Comparison of ENCODE assay signal across 10 cellular contexts in the genomic region with DNA sequence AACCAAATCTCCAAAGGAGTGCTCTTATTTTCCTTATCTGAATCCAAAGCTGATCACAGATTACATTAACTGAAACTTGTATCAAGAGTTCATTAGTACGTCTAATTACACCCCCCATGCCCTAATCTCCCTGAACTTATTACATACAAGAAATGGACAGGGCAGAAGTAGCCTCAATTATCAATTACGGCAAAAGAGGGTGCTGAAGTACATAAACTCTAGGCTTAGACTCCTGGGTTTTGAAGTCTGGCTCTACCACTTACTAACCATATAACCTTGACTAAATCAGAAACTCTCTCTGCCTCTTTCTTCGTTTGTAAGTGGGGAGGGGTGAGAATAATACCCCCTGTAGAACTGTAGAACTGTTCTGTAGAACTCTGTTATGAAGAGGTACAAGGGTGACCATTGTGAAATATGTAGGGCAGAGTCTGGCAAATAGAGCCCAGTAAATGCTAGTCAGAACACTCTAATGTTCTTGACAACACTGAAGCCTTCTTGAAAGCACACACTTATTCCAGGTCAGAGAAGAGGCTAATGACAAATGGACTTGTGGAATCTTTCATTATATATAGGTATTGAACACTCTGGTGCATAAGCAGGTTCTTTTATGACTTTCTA. TPM values are rescaled to one million over a fixed set of nuclear protein-coding genes. Genes with fewer than 3 reads are reported as not detected.
DNase-seq lines count a peak whose midpoint lies in the region; ATAC-seq, FAIRE-seq and TF ChIP-seq lines count a peak whose summit lies in the region.
"Had no signal": no experiment of that assay in that cellular context is flagged by ENCODE, and none has a peak within 500 bp of the region (broad histone marks: within the 10 kb centered on the region; RNA-seq: fewer than 3 reads in every experiment).

No MANE protein-coding gene starts in this region.

- TF ChIP-seq CTCF in HCT116 (IDR thresholded peaks at IDR 0.05 in 2 of 3, conservative IDR thresholded peaks at IDR 0.05 in 1 of 3; ENCODE audit: borderline replicate concordance in 1 of 3, insufficient read depth in 1 of 3, low read depth in 2 of 3, low read length in 2 of 3), result peak; percentile 40 to 54 (median 42); a peak in 5 of 6 replicates
- peak in 2 of 3 experiments; percentile 43 to 53 for TF ChIP-seq CTCF in keratinocyte (optimal IDR thresholded peaks at IDR 0.05 in 1 of 3, IDR thresholded peaks at IDR 0.05 in 1 of 3, conservative IDR thresholded peaks at IDR 0.05 in 1 of 3; ENCODE audit: extremely low read depth in 1 of 3, insufficient read depth in 2 of 3, low read length in 3 of 3)
- TF ChIP-seq CTCF in A673 (conservative IDR thresholded peaks at IDR 0.05; ENCODE audit: low read depth, low read length), result no peak

- POLR2A ChIA-PET in activated CD4-positive, alpha-beta T cell treated with anti-CD3 and anti-CD28 coated beads for 36 hours (lab: Charles Lee), result no interaction called here
- POLR2A ChIA-PET in HCT116 (lab: Charles Lee), result no interaction called here
- POLR2A ChIA-PET in A673 (lab: Charles Lee; ENCODE audit: low non-redundant PET), result no interaction called here

- no peaks in the 10 kb centered on the region for H4K20me1 ChIP-seq in HCT116 (ENCODE audit: insufficient read depth)
- no peaks in the 10 kb centered on the region for H4K20me1 ChIP-seq in keratinocyte (ENCODE audit: control insufficient read depth, extremely low read depth, insufficient read depth, low read length)

- H3K9me2 ChIP-seq in HCT116 (ENCODE audit: insufficient read depth), result no peaks in the 10 kb centered on the region

- intact Hi-C loops in activated CD4-positive, alpha-beta T cell treated with anti-CD3 and anti-CD28 coated beads for 36 hours (cut with DNase I, micrococcal nuclease), result loop anchor here (2.0 to 5.0 kb wide), 4 partner anchors 239 to 479 kb away; no protein-coding TSS in a partner anchor
- intact Hi-C loops in HCT116 (cut with micrococcal nuclease) (loop anchor here (5.0 kb wide), 2 partner anchors 238 to 253 kb away; no protein-coding TSS in a partner anchor), A673 (cut with micrococcal nuclease; ENCODE audit: unreplicated experiment) (no loop called here)

- H3K9me3 ChIP-seq in HCT116 (ENCODE audit: control insufficient read depth in 1 of 2, insufficient read depth in 1 of 2, low read depth in 1 of 2, low read length in 2 of 2) (no peaks in the 10 kb centered on the region), keratinocyte (ENCODE audit: control insufficient read depth, low read depth, low read length) (no peaks in the 10 kb centered on the region), A673 (ENCODE audit: low read depth, low read length, poor library complexity, severe bottlenecking) (no peaks in the 10 kb centered on the region)

- peak; percentile 73 for ATAC-seq in activated CD4-positive, alpha-beta T cell treated with anti-CD3 and anti-CD28 coated beads for 36 hours
- peak; percentile 82 for ATAC-seq in HCT116
- no peak for ATAC-seq in activated CD8-positive, alpha-beta memory T cell treated with anti-CD3 and anti-CD28 coated beads, Interleukin-2, amount 10 ng/mL, durations not matched to agents 7 days and 5 days

- no peak overlapping the region for H2AFZ ChIP-seq in HCT116 (ENCODE audit: low read depth, low read length, poor library complexity, severe bottlenecking)
- H2AFZ ChIP-seq in keratinocyte (ENCODE audit: control insufficient read depth, low read length), result no peak overlapping the region

- FAIRE-seq in keratinocyte (lab: Jason Lieb, UNC), result peak; percentile 82

- H3K4me2 ChIP-seq in HCT116 (ENCODE audit: low read length) (no peak overlapping the region), keratinocyte (ENCODE audit: control insufficient read depth, extremely low read depth, insufficient read depth, low read depth, low read length) (no peak overlapping the region)

- peak; percentile 24 for DNase-seq in activated CD4-positive, alpha-beta T cell treated with anti-CD3 and anti-CD28 coated beads for 36 hours
- DNase-seq in activated CD4-positive, alpha-beta T cell treated with anti-CD3 and anti-CD28 coated beads for 48 hours, result no peak
- peak; percentile 43 for DNase-seq in HCT116 (ENCODE audit: low read depth, low spot score)
- no peak for DNase-seq in keratinocyte (ENCODE audit: low read depth, low spot score)
- DNase-seq in activated CD8-positive, alpha-beta memory T cell treated with anti-CD3 and anti-CD28 coated beads, Interleukin-2, amount 10 ng/mL, durations not matched to agents 7 days and 5 days, result no peak
- DNase-seq in A673 (ENCODE audit: low spot score), result no peak
- no peak for DNase-seq in activated CD8-positive, alpha-beta memory T cell treated with anti-CD3 and anti-CD28 coated beads, Interleukin-2, amount 50 U/mL, for 4 hours
- DNase-seq: activated T-cell treated with anti-CD3 and anti-CD28 coated beads, Interleukin-2, amount 50 U/mL, for 4 hours had no signal

- TF ChIP-seq POLR2A in HCT116 (IDR thresholded peaks at IDR 0.05; ENCODE audit: borderline replicate concordance, extremely low read depth, insufficient read depth, insufficient read length), result no peak

- H3K9me3 Mint-ChIP-seq in activated CD4-positive, alpha-beta T cell treated with anti-CD3 and anti-CD28 coated beads for 36 hours (ENCODE audit: low read depth), result no peaks in the 10 kb centered on the region
- H3K9me3 Mint-ChIP-seq in activated CD8-positive, alpha-beta memory T cell treated with anti-CD3 and anti-CD28 coated beads, Interleukin-2, amount 10 ng/mL, durations not matched to agents 7 days and 5 days (ENCODE audit: low read depth), result no peaks in the 10 kb centered on the region
- H3K9me3 Mint-ChIP-seq: activated T-cell treated with anti-CD3 and anti-CD28 coated beads, Interleukin-2, amount 50 U/mL, for 4 hours had no signal

- peaks cover 13% of the 10 kb centered on the region for H3K27me3 Mint-ChIP-seq in activated CD4-positive, alpha-beta T cell treated with anti-CD3 and anti-CD28 coated beads for 36 hours
- H3K27me3 Mint-ChIP-seq in activated CD8-positive, alpha-beta memory T cell treated with anti-CD3 and anti-CD28 coated beads, Interleukin-2, amount 10 ng/mL, durations not matched to agents 7 days and 5 days, result peaks cover 13% of the 10 kb centered on the region

- dilution Hi-C loops in keratinocyte (cut with MboI; ENCODE audit: extremely low pct_ligation_motif_present, low sequenced_read_pairs), result no loop called here

- TF ChIP-seq EP300 in Ishikawa (IDR thresholded peaks at IDR 0.05; ENCODE audit: borderline replicate concordance), result no peak

- H3K36me3 ChIP-seq in HCT116 (ENCODE audit: control insufficient read depth in 1 of 2, insufficient read depth in 2 of 2, low read length in 2 of 2) (no peaks in the 10 kb centered on the region), keratinocyte (ENCODE audit: control insufficient read depth in 2 of 2, extremely low read depth in 1 of 2, insufficient read depth in 2 of 2, low read length in 2 of 2) (no peaks in the 10 kb centered on the region), A673 (ENCODE audit: insufficient read depth, low read length, poor library complexity, severe bottlenecking) (no peaks in the 10 kb centered on the region)

- no peaks in the 10 kb centered on the region for H3K9me1 ChIP-seq in keratinocyte (ENCODE audit: control insufficient read depth, extremely low read depth, insufficient read depth, low read length)

- H3K36me3 Mint-ChIP-seq in activated CD4-positive, alpha-beta T cell treated with anti-CD3 and anti-CD28 coated beads for 36 hours (ENCODE audit: low read depth), result no peaks in the 10 kb centered on the region
- no peaks in the 10 kb centered on the region for H3K36me3 Mint-ChIP-seq in activated CD8-positive, alpha-beta memory T cell treated with anti-CD3 and anti-CD28 coated beads, Interleukin-2, amount 10 ng/mL, durations not matched to agents 7 days and 5 days

- BruUV-seq in HCT116 (replicated peaks; lab: Mats Ljungman, UMichigan), result no TSS peak
- BruUV-seq in A673 (replicated peaks; lab: Mats Ljungman, UMichigan), result no TSS peak

- no peak overlapping the region for H3K4me3 Mint-ChIP-seq in activated CD4-positive, alpha-beta T cell treated with anti-CD3 and anti-CD28 coated beads for 36 hours
- no peak overlapping the region for H3K4me3 Mint-ChIP-seq in activated CD8-positive, alpha-beta memory T cell treated with anti-CD3 and anti-CD28 coated beads, Interleukin-2, amount 10 ng/mL, durations not matched to agents 7 days and 5 days
- H3K4me3 Mint-ChIP-seq: activated T-cell treated with anti-CD3 and anti-CD28 coated beads, Interleukin-2, amount 50 U/mL, for 4 hours had no signal

- H3K4me3 ChIP-seq in HCT116 (replicated peaks in 1 of 2; ENCODE audit: low read depth in 1 of 2, low read length in 2 of 2) (no peak overlapping the region), keratinocyte (ENCODE audit: control insufficient read depth in 2 of 3, extremely low read depth in 1 of 3, insufficient read depth in 2 of 3, low read depth in 1 of 3, low read length in 3 of 3) (no peak overlapping the region), A673 (ENCODE audit: low read depth, low read length, poor library complexity, severe bottlenecking) (no peak overlapping the region)

- no peaks in the 10 kb centered on the region for H3K4me1 Mint-ChIP-seq in activated CD4-positive, alpha-beta T cell treated with anti-CD3 and anti-CD28 coated beads for 36 hours
- H3K4me1 Mint-ChIP-seq in activated CD8-positive, alpha-beta memory T cell treated with anti-CD3 and anti-CD28 coated beads, Interleukin-2, amount 10 ng/mL, durations not matched to agents 7 days and 5 days, result peaks cover 25% of the 10 kb centered on the region

- CTCF ChIA-PET in activated CD4-positive, alpha-beta T cell treated with anti-CD3 and anti-CD28 coated beads for 36 hours (lab: Charles Lee), result no interaction called here
- CTCF ChIA-PET in HCT116 (lab: Charles Lee) (interaction anchor here (0.9 to 2.8 kb wide), 5 partner anchors 10 to 323 kb away, joined by 3 to 8 read pairs (median 3); no protein-coding TSS in a partner anchor), A673 (lab: Charles Lee) (no interaction called here)
- CTCF ChIA-PET in activated CD8-positive, alpha-beta memory T cell treated with anti-CD3 and anti-CD28 coated beads, Interleukin-2, amount 10 ng/mL, durations not matched to agents 7 days and 5 days (lab: Charles Lee), result interaction anchor here (1.4 to 2.7 kb wide), 2 partner anchors 9 to 295 kb away, joined by 7 to 13 read pairs; no protein-coding TSS in a partner anchor

- H3K27me3 ChIP-seq in HCT116 (ENCODE audit: insufficient read depth, low read length) (0 out of 2 replicates have a peak, but pooled peaks cover 4% of the 10 kb centered on the region), keratinocyte (ENCODE audit: control insufficient read depth, extremely low read depth, insufficient read depth, low read length) (no peaks in the 10 kb centered on the region), A673 (replicated peaks; ENCODE audit: insufficient read depth, low read depth, low read length, poor library complexity) (peaks cover 21% of the 10 kb centered on the region)

- no peak overlapping the region for H3K27ac Mint-ChIP-seq in activated CD4-positive, alpha-beta T cell treated with anti-CD3 and anti-CD28 coated beads for 36 hours
- H3K27ac Mint-ChIP-seq in activated CD8-positive, alpha-beta memory T cell treated with anti-CD3 and anti-CD28 coated beads, Interleukin-2, amount 10 ng/mL, durations not matched to agents 7 days and 5 days, result no peak overlapping the region

- H3K9ac ChIP-seq in HCT116 (ENCODE audit: low read length), result no peak overlapping the region
- no peak overlapping the region for H3K9ac ChIP-seq in keratinocyte (ENCODE audit: control insufficient read depth, extremely low read depth, insufficient read depth, low read length)

- RAD21 ChIA-PET in HCT116 (lab: Charles Lee; ENCODE audit: low non-redundant PET in 1 of 2, low total read pairs in 2 of 2, uncharacterized antibody in 2 of 2, unreplicated experiment in 2 of 2), result interaction anchor here in 1 of 2 experiments (1.0 kb wide), 1 partner anchor 239 kb away, joined by 3 read pairs; no protein-coding TSS in a partner anchor

- H3K27ac ChIP-seq in HCT116 (ENCODE audit: low read depth, low read length) (no peak overlapping the region), keratinocyte (ENCODE audit: control insufficient read depth, insufficient read depth, low read length) (no peak overlapping the region), A673 (ENCODE audit: low read depth, low read length, poor library complexity, severe bottlenecking) (no peak overlapping the region)

- peak; percentile 73 for TF ChIP-seq RAD21 in HCT116 (IDR thresholded peaks at IDR 0.05; ENCODE audit: low read depth)
- peak; percentile 38; the same call in 1 of the 2 replicates for TF ChIP-seq RAD21 in Ishikawa (IDR thresholded peaks at IDR 0.05; ENCODE audit: low read depth)

- H3K79me2 ChIP-seq in HCT116 (ENCODE audit: insufficient read depth, low read length) (no peaks in the 10 kb centered on the region), keratinocyte (ENCODE audit: control insufficient read depth, insufficient read depth, low read length) (no peaks in the 10 kb centered on the region)

- H3K4me1 ChIP-seq in HCT116 (ENCODE audit: control insufficient read depth in 1 of 2, insufficient read depth in 2 of 2, low read length in 2 of 2) (peaks cover 0 to 17% of the 10 kb centered on the region in 2 experiments; a peak in 2 of 4 replicates), keratinocyte (ENCODE audit: control insufficient read depth, extremely low read depth, insufficient read depth, low read length) (peaks cover 4% of the 10 kb centered on the region), A673 (ENCODE audit: insufficient read depth, low read length, poor library complexity, severe bottlenecking) (no peaks in the 10 kb centered on the region)

RNA-seq across cellular contexts. Expression of gene OR5K4, which starts 19.6 kb away (rescaled TPM):
- not detected for total RNA-seq in activated CD4-positive, alpha-beta T cell treated with anti-CD3 and anti-CD28 coated beads for 36 hours
- total RNA-seq in HCT116 (2021; ENCODE audit: unreplicated experiment) (not detected), A673 (2021) (not detected in 2 replicates)
- not detected in 2 replicates for polyA plus RNA-seq in HCT116 (2012)
- polyA plus RNA-seq in keratinocyte, result not detected in 3 replicates
- not detected for polyA plus RNA-seq in keratinocyte (2011; ENCODE audit: low read depth)
- polyA plus RNA-seq in keratinocyte (2011; cell fraction: cytosol; rRNA removed), result not detected in 2 replicates
- not detected in 2 replicates for polyA plus RNA-seq in keratinocyte (2011; cell fraction: nucleus; rRNA removed)
- polyA plus RNA-seq in keratinocyte (2012; ENCODE audit: low replicate concordance), result not detected in 2 replicates
- not detected in 3 replicates for polyA minus RNA-seq in keratinocyte
- polyA minus RNA-seq in keratinocyte (2011; cell fraction: cytosol; rRNA and poly(A)+ RNA removed), result not detected
- not detected in 2 replicates for polyA minus RNA-seq in keratinocyte (2011; cell fraction: nucleus; rRNA and poly(A)+ RNA removed)
- not detected for total RNA-seq in activated CD8-positive, alpha-beta memory T cell treated with anti-CD3 and anti-CD28 coated beads, Interleukin-2, amount 10 ng/mL, durations not matched to agents 7 days and 5 days
- total RNA-seq: activated T-cell treated with anti-CD3 and anti-CD28 coated beads, Interleukin-2, amount 50 U/mL, for 4 hours; osteocyte had no signal

RNA-seq across cellular contexts. Expression of gene OR5H2, which starts 51.8 kb away (rescaled TPM):
- not detected for total RNA-seq in activated CD4-positive, alpha-beta T cell treated with anti-CD3 and anti-CD28 coated beads for 36 hours
- total RNA-seq in HCT116 (2021; ENCODE audit: unreplicated experiment) (not detected), A673 (2021) (not detected in 2 replicates)
- polyA plus RNA-seq in HCT116 (2012), result not detected in 2 replicates
- not detected in 3 replicates for polyA plus RNA-seq in keratinocyte
- polyA plus RNA-seq in keratinocyte (2011; ENCODE audit: low read depth), result not detected
- not detected in 2 replicates for polyA plus RNA-seq in keratinocyte (2011; cell fraction: cytosol; rRNA removed)
- polyA plus RNA-seq in keratinocyte (2011; cell fraction: nucleus; rRNA removed), result not detected in 2 replicates
- polyA plus RNA-seq in keratinocyte (2012; ENCODE audit: low replicate concordance), result not detected in 2 replicates
- not detected in 3 replicates for polyA minus RNA-seq in keratinocyte
- not detected for polyA minus RNA-seq in keratinocyte (2011; cell fraction: cytosol; rRNA and poly(A)+ RNA removed)
- polyA minus RNA-seq in keratinocyte (2011; cell fraction: nucleus; rRNA and poly(A)+ RNA removed), result not detected in 2 replicates
- total RNA-seq in activated CD8-positive, alpha-beta memory T cell treated with anti-CD3 and anti-CD28 coated beads, Interleukin-2, amount 10 ng/mL, durations not matched to agents 7 days and 5 days, result not detected
- total RNA-seq: activated T-cell treated with anti-CD3 and anti-CD28 coated beads, Interleukin-2, amount 50 U/mL, for 4 hours; osteocyte had no signal

RNA-seq across cellular contexts. Expression of gene OR5K3, which starts 56.4 kb away (rescaled TPM):
- total RNA-seq in activated CD4-positive, alpha-beta T cell treated with anti-CD3 and anti-CD28 coated beads for 36 hours, result not detected
- not detected for total RNA-seq in HCT116 (2021; ENCODE audit: unreplicated experiment)
- polyA plus RNA-seq in HCT116 (2012), result not detected in 2 replicates
- not detected in 3 replicates for polyA plus RNA-seq in keratinocyte
- polyA plus RNA-seq in keratinocyte (2011; ENCODE audit: low read depth), result not detected
- not detected in 2 replicates for polyA plus RNA-seq in keratinocyte (2011; cell fraction: cytosol; rRNA removed)
- polyA plus RNA-seq in keratinocyte (2011; cell fraction: nucleus; rRNA removed), result not detected in 2 replicates
- not detected in 2 replicates for polyA plus RNA-seq in keratinocyte (2012; ENCODE audit: low replicate concordance)
- polyA minus RNA-seq in keratinocyte, result not detected in 3 replicates
- not detected for polyA minus RNA-seq in keratinocyte (2011; cell fraction: cytosol; rRNA and poly(A)+ RNA removed)
- not detected in 2 replicates for polyA minus RNA-seq in keratinocyte (2011; cell fraction: nucleus; rRNA and poly(A)+ RNA removed)
- total RNA-seq in activated CD8-positive, alpha-beta memory T cell treated with anti-CD3 and anti-CD28 coated beads, Interleukin-2, amount 10 ng/mL, durations not matched to agents 7 days and 5 days, result not detected
- total RNA-seq in A673 (2021), result not detected in 2 replicates
- total RNA-seq: activated T-cell treated with anti-CD3 and anti-CD28 coated beads, Interleukin-2, amount 50 U/mL, for 4 hours; osteocyte had no signal

Comparison
In these comparisons a context has a peak if more than half of its experiments do, and no peak if none do; other contexts are left out.
1. DNase-seq: peak in activated CD4-positive, alpha-beta T cell treated with anti-CD3 and anti-CD28 coated beads for 36 hours (single experiment) and HCT116 (single experiment); none in activated CD4-positive, alpha-beta T cell treated with anti-CD3 and anti-CD28 coated beads for 48 hours (single experiment), keratinocyte (single experiment), activated CD8-positive, alpha-beta memory T cell treated with anti-CD3 and anti-CD28 coated beads, Interleukin-2, amount 10 ng/mL, durations not matched to agents 7 days and 5 days (single experiment), A673 (single experiment) and activated CD8-positive, alpha-beta memory T cell treated with anti-CD3 and anti-CD28 coated beads, Interleukin-2, amount 50 U/mL, for 4 hours (single experiment).
2. CTCF ChIA-PET loops: an anchor here in HCT116 (0.9 to 2.8 kb wide) and activated CD8-positive, alpha-beta memory T cell treated with anti-CD3 and anti-CD28 coated beads, Interleukin-2, amount 10 ng/mL, durations not matched to agents 7 days and 5 days (1.4 to 2.7 kb wide); none called in activated CD4-positive, alpha-beta T cell treated with anti-CD3 and anti-CD28 coated beads for 36 hours and A673.